8 cellular contexts compared by ENCODE assay signal in the genomic region with DNA sequence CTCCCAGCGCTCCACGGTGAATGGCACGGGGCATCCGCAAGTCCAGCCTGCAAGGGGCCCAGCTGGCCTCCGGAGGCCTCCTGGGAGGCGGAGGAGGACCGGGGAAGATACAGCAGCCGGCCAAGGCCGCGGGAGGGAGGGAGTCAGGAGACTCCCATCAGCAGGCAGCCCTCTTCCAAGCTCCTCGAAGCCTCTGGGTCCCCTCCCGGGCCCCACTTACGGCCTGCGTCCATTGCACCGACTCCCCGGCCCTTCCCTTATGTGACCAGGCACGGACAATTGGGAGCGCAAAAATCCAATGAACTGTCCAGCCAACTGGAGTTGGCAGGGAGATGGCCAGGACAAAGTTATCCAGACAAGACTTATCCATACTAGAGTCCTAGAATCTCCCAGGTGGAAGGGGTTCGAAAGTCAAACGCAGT. TPM values are rescaled to one million over a fixed set of nuclear protein-coding genes. Genes with fewer than 3 reads are reported as not detected.
DNase-seq lines count a peak whose midpoint lies in the region; ATAC-seq and TF ChIP-seq lines count a peak whose summit lies in the region.

No MANE protein-coding gene starts in this region.

- H3K4me1 Mint-ChIP-seq in Caco-2 (ENCODE audit: low read depth, unreplicated experiment) = peaks cover 13% of the 10 kb centered on the region
- peaks cover 23 to 52% (median 40%) of the 10 kb centered on the region in 4 donors for H3K4me1 Mint-ChIP-seq in naive thymus-derived CD8-positive, alpha-beta T cell

- H3K4me1 ChIP-seq in Caco-2 = peaks cover 15% of the 10 kb centered on the region
- peaks cover 19% of the 10 kb centered on the region for H3K4me1 ChIP-seq in PC-3 (ENCODE audit: insufficient read depth, low read length)

- H3K36me3 ChIP-seq in Caco-2 (ENCODE audit: control insufficient read depth, insufficient read depth, low read length) = peaks cover 5% of the 10 kb centered on the region
- no peaks in the 10 kb centered on the region for H3K36me3 ChIP-seq in PC-3 (ENCODE audit: low read depth, low read length)

- DNase-seq in Caco-2 (no peak), PC-3 (no peak), epithelial cell of proximal tubule (ENCODE audit: low read depth) (no peak), NAMALWA (ENCODE audit: low spot score) (no peak), DMS114 treated with DMSO at 0.1 percent for 48 hours (lab: John Stamatoyannopoulos, UW; ENCODE audit: unreplicated experiment) (no peak)
- DNase-seq in naive thymus-derived CD8-positive, alpha-beta T cell = no peak

- H3K36me3 Mint-ChIP-seq in Caco-2 (ENCODE audit: insufficient read depth, unreplicated experiment) = peaks cover 49% of the 10 kb centered on the region
- peaks cover 0 to 7% (median 0%) of the 10 kb centered on the region in 3 donors for H3K36me3 Mint-ChIP-seq in naive thymus-derived CD8-positive, alpha-beta T cell

- ATAC-seq in PC-3 = peak; percentile 3; the same call in 1 of the 2 replicates
- ATAC-seq in naive thymus-derived CD8-positive, alpha-beta T cell = no peak
- ATAC-seq in GM21381 (IDR thresholded peaks at IDR 0.05; ENCODE audit: unreplicated experiment) = no peak
- no peak for ATAC-seq in GM19463 (IDR thresholded peaks at IDR 0.05; ENCODE audit: unreplicated experiment)

- peak overlapping the region; percentile 96 for H3K4me2 ChIP-seq in PC-3 (ENCODE audit: low read length)

- no peaks in the 10 kb centered on the region for H3K79me2 ChIP-seq in PC-3 (ENCODE audit: low read length)

- peak overlapping the region; percentile 97 for H2AFZ ChIP-seq in PC-3 (ENCODE audit: low read length)

- H3K9me3 ChIP-seq in Caco-2 (no peaks in the 10 kb centered on the region), PC-3 (ENCODE audit: low read length) (no peaks in the 10 kb centered on the region)

- no peaks in the 10 kb centered on the region for H3K27me3 ChIP-seq in Caco-2 (replicated peaks; ENCODE audit: control insufficient read depth, insufficient read depth, low read length)
- H3K27me3 ChIP-seq in PC-3 (ENCODE audit: low read length) = no peaks in the 10 kb centered on the region

- BruUV-seq in Caco-2 (replicated peaks; lab: Mats Ljungman, UMichigan) (no TSS peak), PC-3 (replicated peaks; lab: Mats Ljungman, UMichigan) (no TSS peak)

- H3F3A ChIP-seq in PC-3 (ENCODE audit: low read length, unreplicated experiment) = no peaks in the 10 kb centered on the region

- H3K9ac ChIP-seq in PC-3 (ENCODE audit: low read length) = peak overlapping the region; percentile 62

- H3K4me3 ChIP-seq in Caco-2 (ENCODE audit: low read depth, low read length) (peak overlapping the region; percentile 80), PC-3 (ENCODE audit: low read length) (peak overlapping the region; percentile 84), epithelial cell of proximal tubule (ENCODE audit: low read depth, low read length) (peak overlapping the region; percentile 77)

- H3K27ac Mint-ChIP-seq in Caco-2 (ENCODE audit: unreplicated experiment) = peak overlapping the region; percentile 74
- peak overlapping the region; percentile 75 to 96 (median 91) for H3K27ac Mint-ChIP-seq in naive thymus-derived CD8-positive, alpha-beta T cell

- H3K9me2 ChIP-seq in PC-3 (replicated peaks; ENCODE audit: low read length) = no peaks in the 10 kb centered on the region

- H3K27ac ChIP-seq in PC-3 (ENCODE audit: low read length) = no peak overlapping the region

- CTCF ChIA-PET in Caco-2 (lab: Charles Lee) = interaction anchor here (0.6 to 1.4 kb wide), 3 partner anchors 92 to 295 kb away, joined by 3 to 7 read pairs (median 4); no protein-coding TSS in a partner anchor
- CTCF ChIA-PET in PC-3 (lab: Charles Lee) = no interaction called here

- no peaks in the 10 kb centered on the region for H4K20me1 ChIP-seq in PC-3 (ENCODE audit: low read length)

- no peaks in the 10 kb centered on the region for H3K27me3 Mint-ChIP-seq in Caco-2 (ENCODE audit: insufficient read depth, unreplicated experiment)
- peaks cover 0 to 1% (median 0%) of the 10 kb centered on the region in 5 donors for H3K27me3 Mint-ChIP-seq in naive thymus-derived CD8-positive, alpha-beta T cell

- TF ChIP-seq CTCF in Caco-2 (IDR thresholded peaks at IDR 0.05; ENCODE audit: insufficient read depth in 1 of 2, low read depth in 1 of 2, low read length in 1 of 2, severe bottlenecking in 1 of 2, unreplicated experiment in 1 of 2) = no peak
- TF ChIP-seq CTCF in PC-3 (conservative IDR thresholded peaks at IDR 0.05; ENCODE audit: low read depth, low read length) = no peak
- no peak for TF ChIP-seq CTCF in epithelial cell of proximal tubule (conservative IDR thresholded peaks at IDR 0.05; ENCODE audit: low read depth, low read length)

- peak overlapping the region; percentile 91 for H3K4me3 Mint-ChIP-seq in Caco-2 (ENCODE audit: unreplicated experiment)
- peak overlapping the region; percentile 88 to 100 (median 94) for H3K4me3 Mint-ChIP-seq in naive thymus-derived CD8-positive, alpha-beta T cell

- intact Hi-C loops in Caco-2 (cut with micrococcal nuclease; ENCODE audit: unreplicated experiment) (loop anchor here (2.0 kb wide), 4 partner anchors 20 to 92 kb away; no protein-coding TSS in a partner anchor), PC-3 (cut with micrococcal nuclease) (no loop called here)

- POLR2A ChIA-PET in Caco-2 (lab: Charles Lee) (interaction anchor here (0.5 kb wide), 1 partner anchor 77 kb away, joined by 6 read pairs; no protein-coding TSS in a partner anchor), PC-3 (lab: Charles Lee; ENCODE audit: unreplicated experiment) (no interaction called here)
- POLR2A ChIA-PET in naive thymus-derived CD8-positive, alpha-beta T cell (lab: Charles Lee) = interaction anchor here (0.6 to 3.4 kb wide), 4 partner anchors 10 to 274 kb away, joined by 3 to 17 read pairs (median 4); partner anchors contain the start of gene ISG20

- H3K9me3 Mint-ChIP-seq in Caco-2 (ENCODE audit: unreplicated experiment) = no peaks in the 10 kb centered on the region
- no peaks in the 10 kb centered on the region for H3K9me3 Mint-ChIP-seq in naive thymus-derived CD8-positive, alpha-beta T cell

RNA-seq across cellular contexts. Expression of gene MFGE8, which starts 0.7 kb away (rescaled TPM):
- 409 and 453 TPM in 2 replicates for total RNA-seq in Caco-2 (2022)
- 32.0 and 34.2 TPM in 2 replicates for total RNA-seq in PC-3 (2014; rRNA removed)
- 68.9 and 135 TPM in 2 replicates for total RNA-seq in epithelial cell of proximal tubule
- total RNA-seq in naive thymus-derived CD8-positive, alpha-beta T cell = 100 to 1,000 TPM; 229 to 235 TPM
- 10 to 100 TPM in 1 of 3 donors, 1 to 10 TPM in 2; 3.4 to 11.2 (median 7.4) TPM for polyA plus RNA-seq in naive thymus-derived CD8-positive, alpha-beta T cell

RNA-seq across cellular contexts. Expression of gene HAPLN3, which starts 17.2 kb away (rescaled TPM):
- 16.7 and 16.9 TPM in 2 replicates for total RNA-seq in Caco-2 (2022)
- 1.0 and 1.1 TPM in 2 replicates for total RNA-seq in PC-3 (2014; rRNA removed)
- total RNA-seq in epithelial cell of proximal tubule = 21.9 and 25.3 TPM in 2 replicates
- 10 to 100 TPM; 90.1 to 91.9 TPM for total RNA-seq in naive thymus-derived CD8-positive, alpha-beta T cell
- 10 to 100 TPM; 19.2 to 35.1 (median 31.1) TPM for polyA plus RNA-seq in naive thymus-derived CD8-positive, alpha-beta T cell
